In genomic region chr22:23533771-23534191, GRCh38 we compare ENCODE assay signal across 15 cellular contexts. TPM values are rescaled to one million over a fixed set of nuclear protein-coding genes. Genes with fewer than 3 reads are reported as not detected.
DNase-seq lines count a peak whose midpoint lies in the region; TF ChIP-seq lines count a peak whose summit lies in the region.
"Had no signal": no experiment of that assay in that cellular context is flagged by ENCODE, and none has a peak within 500 bp of the region (broad histone marks: within the 10 kb centered on the region; RNA-seq: fewer than 3 reads in every experiment).

No MANE protein-coding gene starts in this region.

- no peaks in the 10 kb centered on the region for H3K9me2 ChIP-seq in Loucy (replicated peaks; ENCODE audit: low read depth, low read length)
- H3K9me2 ChIP-seq in neural cell (ENCODE audit: insufficient read depth, low read length): no peaks in the 10 kb centered on the region

- H3K9me3 Mint-ChIP-seq in endothelial cell (ENCODE audit: unreplicated experiment): no peaks in the 10 kb centered on the region

- TF ChIP-seq EP300 in neural cell (conservative IDR thresholded peaks at IDR 0.05; ENCODE audit: poor library complexity, severe bottlenecking): no peak

- H3K9ac ChIP-seq in BLaER1 (0 out of 2 replicates have a peak overlapping the region, but pooled peaks have one; percentile 71), Loucy (ENCODE audit: low read depth, low read length, poor library complexity, severe bottlenecking) (peak overlapping the region; percentile 17), neural cell (ENCODE audit: low read length) (peak overlapping the region; percentile 47)

- H3K27ac ChIP-seq in BLaER1: peak overlapping the region; percentile 75
- peak overlapping the region; percentile 45 for H3K27ac ChIP-seq in neural cell (ENCODE audit: low read length)

- H3K4me2 ChIP-seq in BLaER1 (peak overlapping the region; percentile 92), Loucy (ENCODE audit: low read depth, low read length, poor library complexity, severe bottlenecking) (no peak overlapping the region), neural cell (ENCODE audit: low read length) (no peak overlapping the region)

- no peaks in the 10 kb centered on the region for H4K20me1 ChIP-seq in BLaER1
- H4K20me1 ChIP-seq in Loucy (ENCODE audit: insufficient read depth, low read length, poor library complexity, severe bottlenecking): no peaks in the 10 kb centered on the region
- no peaks in the 10 kb centered on the region for H4K20me1 ChIP-seq in neural cell (ENCODE audit: insufficient read depth)

- H3K36me3 ChIP-seq in BLaER1 (no peaks in the 10 kb centered on the region), Loucy (ENCODE audit: insufficient read depth, low read length) (no peaks in the 10 kb centered on the region), neural cell (ENCODE audit: insufficient read depth, low read length) (no peaks in the 10 kb centered on the region)
- H3K36me3 ChIP-seq: Peyer's patch had no signal

- H3K79me2 ChIP-seq in Loucy (ENCODE audit: insufficient read depth, low read length): no peaks in the 10 kb centered on the region
- H3K79me2 ChIP-seq in neural cell (replicated peaks; ENCODE audit: insufficient read depth, low read length): no peaks in the 10 kb centered on the region

- H3K4me3 ChIP-seq in BLaER1 (no peak overlapping the region), Loucy (ENCODE audit: low read length, poor library complexity, severe bottlenecking) (no peak overlapping the region), neural cell (ENCODE audit: low read length) (no peak overlapping the region)
- H3K4me3 ChIP-seq: Peyer's patch had no signal

- DNase-seq in endothelial cell (ENCODE audit: low spot score): no peak
- no peak for DNase-seq in NCI-H526 treated with DMSO at 0.1 percent for 48 hours (lab: John Stamatoyannopoulos, UW)
- no peak for DNase-seq in DMS 273 (lab: John Stamatoyannopoulos, UW; ENCODE audit: unreplicated experiment)
- DNase-seq in HUDEP-2 (lab: John Stamatoyannopoulos, UW; ENCODE audit: unreplicated experiment in 76 of 76): no peak
- no peak for DNase-seq in COLO668 (lab: John Stamatoyannopoulos, UW; ENCODE audit: unreplicated experiment)
- DNase-seq: AML-193, occipital lobe had no signal

- H3K4me3 Mint-ChIP-seq in endothelial cell (ENCODE audit: unreplicated experiment): no peak overlapping the region

- TF ChIP-seq CTCF in Loucy (conservative IDR thresholded peaks at IDR 0.05; ENCODE audit: low read length): no peak
- TF ChIP-seq CTCF in endothelial cell (IDR thresholded peaks at IDR 0.05; ENCODE audit: unreplicated experiment): no peak
- no peak for TF ChIP-seq CTCF in neural cell (IDR thresholded peaks at IDR 0.05; ENCODE audit: poor library complexity, severe bottlenecking)

- H3K4me1 ChIP-seq in BLaER1 (peaks cover 69% of the 10 kb centered on the region), Loucy (ENCODE audit: insufficient read depth, low read length, poor library complexity, severe bottlenecking) (peaks cover 34% of the 10 kb centered on the region)

- H3K27ac Mint-ChIP-seq in endothelial cell (ENCODE audit: unreplicated experiment): peak overlapping the region; percentile 62

- H2AFZ ChIP-seq in Loucy (ENCODE audit: low read length) (no peak overlapping the region), neural cell (ENCODE audit: low read depth, low read length) (peak overlapping the region; percentile 10)

- peaks cover 13% of the 10 kb centered on the region for H3K27me3 Mint-ChIP-seq in endothelial cell (ENCODE audit: unreplicated experiment)

- H3K9me3 ChIP-seq in BLaER1 (no peaks in the 10 kb centered on the region), Loucy (ENCODE audit: insufficient read depth, low read depth, low read length) (no peaks in the 10 kb centered on the region), neural cell (ENCODE audit: low read length) (no peaks in the 10 kb centered on the region)
- H3K9me3 ChIP-seq: Peyer's patch had no signal

- no peaks in the 10 kb centered on the region for H3K36me3 Mint-ChIP-seq in endothelial cell (ENCODE audit: low read depth, unreplicated experiment)

- TF ChIP-seq RAD21 in neural cell (conservative IDR thresholded peaks at IDR 0.05): no peak

- H3K27me3 ChIP-seq in BLaER1: no peaks in the 10 kb centered on the region
- no peaks in the 10 kb centered on the region for H3K27me3 ChIP-seq in Loucy (ENCODE audit: insufficient read depth, low read length, poor library complexity, severe bottlenecking)
- H3K27me3 ChIP-seq in neural cell (ENCODE audit: insufficient read depth, low read depth, low read length): no peaks in the 10 kb centered on the region
- H3K27me3 ChIP-seq: Peyer's patch had no signal

- peaks cover 65% of the 10 kb centered on the region for H3K4me1 Mint-ChIP-seq in endothelial cell (ENCODE audit: unreplicated experiment)

- no peaks in the 10 kb centered on the region for H3F3A ChIP-seq in Loucy (ENCODE audit: low read depth)
- no peaks in the 10 kb centered on the region for H3F3A ChIP-seq in neural cell (ENCODE audit: insufficient read depth, low read length, poor library complexity, severe bottlenecking)

TF ChIP-seq in neural cell, 6 proteins besides CTCF, POLR2A, EP300 and RAD21:
- no peak for TF ChIP-seq EZH2 (IDR thresholded peaks at IDR 0.05; ENCODE audit: borderline replicate concordance, insufficient read depth, low read length, poor library complexity, severe bottlenecking)
- TF ChIP-seq TAF1 (IDR thresholded peaks at IDR 0.05; ENCODE audit: low read depth): no peak
- TF ChIP-seq MXI1 (conservative IDR thresholded peaks at IDR 0.05; ENCODE audit: poor library complexity, severe bottlenecking): no peak
- TF ChIP-seq, protein P1, sequence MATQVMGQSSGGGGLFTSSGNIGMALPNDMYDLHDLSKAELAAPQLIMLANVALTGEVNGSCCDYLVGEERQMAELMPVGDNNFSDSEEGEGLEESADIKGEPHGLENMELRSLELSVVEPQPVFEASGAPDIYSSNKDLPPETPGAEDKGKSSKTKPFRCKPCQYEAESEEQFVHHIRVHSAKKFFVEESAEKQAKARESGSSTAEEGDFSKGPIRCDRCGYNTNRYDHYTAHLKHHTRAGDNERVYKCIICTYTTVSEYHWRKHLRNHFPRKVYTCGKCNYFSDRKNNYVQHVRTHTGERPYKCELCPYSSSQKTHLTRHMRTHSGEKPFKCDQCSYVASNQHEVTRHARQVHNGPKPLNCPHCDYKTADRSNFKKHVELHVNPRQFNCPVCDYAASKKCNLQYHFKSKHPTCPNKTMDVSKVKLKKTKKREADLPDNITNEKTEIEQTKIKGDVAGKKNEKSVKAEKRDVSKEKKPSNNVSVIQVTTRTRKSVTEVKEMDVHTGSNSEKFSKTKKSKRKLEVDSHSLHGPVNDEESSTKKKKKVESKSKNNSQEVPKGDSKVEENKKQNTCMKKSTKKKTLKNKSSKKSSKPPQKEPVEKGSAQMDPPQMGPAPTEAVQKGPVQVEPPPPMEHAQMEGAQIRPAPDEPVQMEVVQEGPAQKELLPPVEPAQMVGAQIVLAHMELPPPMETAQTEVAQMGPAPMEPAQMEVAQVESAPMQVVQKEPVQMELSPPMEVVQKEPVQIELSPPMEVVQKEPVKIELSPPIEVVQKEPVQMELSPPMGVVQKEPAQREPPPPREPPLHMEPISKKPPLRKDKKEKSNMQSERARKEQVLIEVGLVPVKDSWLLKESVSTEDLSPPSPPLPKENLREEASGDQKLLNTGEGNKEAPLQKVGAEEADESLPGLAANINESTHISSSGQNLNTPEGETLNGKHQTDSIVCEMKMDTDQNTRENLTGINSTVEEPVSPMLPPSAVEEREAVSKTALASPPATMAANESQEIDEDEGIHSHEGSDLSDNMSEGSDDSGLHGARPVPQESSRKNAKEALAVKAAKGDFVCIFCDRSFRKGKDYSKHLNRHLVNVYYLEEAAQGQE (IDR thresholded peaks at IDR 0.05; ENCODE audit: borderline replicate concordance): no peak
- TF ChIP-seq SMC3 (conservative IDR thresholded peaks at IDR 0.05; ENCODE audit: poor library complexity): no peak
- no peak for TF ChIP-seq POLR2AphosphoS5 (IDR thresholded peaks at IDR 0.05)

RNA-seq across cellular contexts. Expression of gene IGLL1, which starts 46.3 kb away (rescaled TPM):
- total RNA-seq in endothelial cell (ENCODE audit: unreplicated experiment): not detected
- polyA plus RNA-seq in neural cell: not detected in 2 replicates
- polyA minus RNA-seq in neural cell: not detected in 2 replicates
- total RNA-seq: activated CD8-positive, alpha-beta memory T cell treated with anti-CD3 and anti-CD28 coated beads for 36 hours; dermis microvascular lymphatic vessel endothelial cell; fibroblast of villous mesenchyme; M059J; occipital lobe; Peyer's patch had no signal

Comparison
In these comparisons a context has a peak if more than half of its experiments do, and no peak if none do; other contexts are left out.
1. H3K9ac ChIP-seq: peak in every context shown above with its lines; median percentile 71 in BLaER1; 47 in neural cell; 17 in Loucy.